In the genomic region with DNA sequence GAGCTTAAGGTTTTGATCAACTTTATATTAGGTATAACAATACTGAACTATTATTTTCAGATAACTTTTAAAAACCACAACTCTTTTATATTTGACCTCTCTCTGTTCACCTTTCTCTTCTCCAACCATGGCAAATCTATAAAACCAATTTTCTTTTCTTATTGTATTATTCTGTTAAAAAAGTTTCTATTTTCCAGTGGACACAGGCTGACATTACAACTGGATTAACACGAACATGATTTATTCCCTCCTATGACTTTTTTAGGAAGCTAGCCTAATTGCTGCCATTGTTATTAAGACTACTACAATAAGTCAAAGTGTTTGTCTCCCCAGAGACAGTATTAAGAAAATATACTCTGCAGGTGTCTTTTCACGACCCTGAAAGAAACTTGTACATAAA, we compare ENCODE assay signal across 27 cellular contexts.
"Had no signal": no experiment of that assay in that cellular context is flagged by ENCODE, and none has a peak within 500 bp of the region (broad histone marks: within the 10 kb centered on the region; RNA-seq: fewer than 3 reads in every experiment).

No MANE protein-coding gene starts in this region.

- H2AFZ ChIP-seq: neural progenitor cell, parathyroid adenoma had no signal

- ATAC-seq: foreskin keratinocyte; left colon; natural killer cell; right lobe of liver; stimulated activated naive B cell treated with anti-CD40 and anti-IgM and Interleukin-4, amounts not matched to agents 10 μg/mL and 1 μg/mL and 100 μg/mL, for 72 hours; upper lobe of right lung had no signal

- H3K27ac ChIP-seq: colonic mucosa, esophagus muscularis mucosa, foreskin keratinocyte, neural progenitor cell, parathyroid adenoma, right lobe of liver, thoracic aorta, tibial nerve, upper lobe of right lung, uterus had no signal

- H3K4me1 Mint-ChIP-seq: endodermal cell; immature natural killer cell; memory B cell; natural killer cell; neural progenitor cell; stimulated activated naive B cell treated with anti-CD40 and anti-IgM and Interleukin-4, amounts not matched to agents 10 μg/mL and 1 μg/mL and 100 μg/mL, for 72 hours had no signal

- H3K4me3 Mint-ChIP-seq: dendritic cell treated with granulocyte-macrophage colony-stimulating factor and Interleukin-4, amounts not matched to agents 40 ng/mL and 50 ng/mL, for 4 days; endodermal cell; immature natural killer cell; memory B cell; natural killer cell; neural progenitor cell; stimulated activated naive B cell treated with anti-CD40 and anti-IgM and Interleukin-4, amounts not matched to agents 10 μg/mL and 1 μg/mL and 100 μg/mL, for 72 hours; stimulated activated naive CD8-positive, alpha-beta T cell treated with anti-CD3 and anti-CD28 coated beads, Interleukin-15, Interleukin-2, amounts not matched to agents 100 ng/mL and 50 ng/mL, for 24 hours had no signal

- H3K9me3 Mint-ChIP-seq: endodermal cell, neural progenitor cell had no signal

- H3K4me1 ChIP-seq: colonic mucosa, foreskin keratinocyte, neural progenitor cell, parathyroid adenoma, right lobe of liver, tibial nerve, upper lobe of right lung, uterus had no signal

- H3K4me3 ChIP-seq: colonic mucosa, esophagus muscularis mucosa, lung, neural progenitor cell, right lobe of liver, thoracic aorta, tibial nerve, upper lobe of right lung, uterus had no signal

- H3K27ac Mint-ChIP-seq: dendritic cell treated with granulocyte-macrophage colony-stimulating factor and Interleukin-4, amounts not matched to agents 40 ng/mL and 50 ng/mL, for 4 days; endodermal cell; immature natural killer cell; memory B cell; natural killer cell; neural progenitor cell; progenitor cell of endocrine pancreas; stimulated activated naive B cell treated with anti-CD40 and anti-IgM and Interleukin-4, amounts not matched to agents 10 μg/mL and 1 μg/mL and 100 μg/mL, for 72 hours; stimulated activated naive CD8-positive, alpha-beta T cell treated with anti-CD3 and anti-CD28 coated beads, Interleukin-15, Interleukin-2, amounts not matched to agents 100 ng/mL and 50 ng/mL, for 24 hours had no signal

- DNase-seq: colonic mucosa; effector CD8-positive, alpha-beta T cell; endodermal cell; hypothalamus; immature natural killer cell; islet precursor cell; kidney glomerular epithelial cell; left colon; natural killer cell; right lobe of liver; small intestine; stimulated activated CD4-positive, alpha-beta T cell treated with anti-CD3 and anti-CD28 coated beads, Interleukin-15, amount 100 ng/mL, for 24 hours; stimulated activated CD4-positive, alpha-beta T cell treated with anti-CD3 and anti-CD28 coated beads, Interleukin-2, amount 100 ng/mL, for 48 hours; stimulated activated naive B cell treated with anti-CD40 and anti-IgM and Interleukin-4, amounts not matched to agents 10 μg/mL and 1 μg/mL and 100 μg/mL, for 72 hours; upper lobe of right lung; uterus had no signal

- H3K27me3 Mint-ChIP-seq: dendritic cell treated with granulocyte-macrophage colony-stimulating factor and Interleukin-4, amounts not matched to agents 40 ng/mL and 50 ng/mL, for 4 days; memory B cell; progenitor cell of endocrine pancreas; stimulated activated naive B cell treated with anti-CD40 and anti-IgM and Interleukin-4, amounts not matched to agents 10 μg/mL and 1 μg/mL and 100 μg/mL, for 72 hours; stimulated activated naive CD8-positive, alpha-beta T cell treated with anti-CD3 and anti-CD28 coated beads, Interleukin-15, Interleukin-2, amounts not matched to agents 100 ng/mL and 50 ng/mL, for 24 hours had no signal

- H3K9me3 ChIP-seq: colonic mucosa, esophagus muscularis mucosa, right lobe of liver, thoracic aorta, tibial nerve, upper lobe of right lung, uterus had no signal

- H3K4me2 ChIP-seq: neural progenitor cell had no signal

- H3K36me3 Mint-ChIP-seq: memory B cell; neural progenitor cell; stimulated activated naive B cell treated with anti-CD40 and anti-IgM and Interleukin-4, amounts not matched to agents 10 μg/mL and 1 μg/mL and 100 μg/mL, for 72 hours had no signal

- H3K36me3 ChIP-seq: colonic mucosa, esophagus muscularis mucosa, neural progenitor cell, right lobe of liver, thoracic aorta, tibial nerve, upper lobe of right lung had no signal

- H3K79me2 ChIP-seq: parathyroid adenoma had no signal

- H3K9ac ChIP-seq: neural progenitor cell, parathyroid adenoma had no signal

- H3K27me3 ChIP-seq: colonic mucosa, esophagus muscularis mucosa, foreskin keratinocyte, neural progenitor cell, right lobe of liver, tibial nerve, upper lobe of right lung, uterus had no signal
